In genomic region chr14:75334191-75335051, GRCh38 we compare ENCODE assay signal across 8 cellular contexts. TPM values are rescaled to one million over a fixed set of nuclear protein-coding genes. Genes with fewer than 3 reads are reported as not detected.
A peak's percentile ranks its signal among the peaks of the same experiment; 100 is the strongest.
DNase-seq lines count a peak whose midpoint lies in the region; ATAC-seq, FAIRE-seq and TF ChIP-seq lines count a peak whose summit lies in the region.

No MANE protein-coding gene starts in this region.

- DNase-seq in T-helper 17 cell: peak; percentile 30 to 54 (median 38)
- no peak for DNase-seq in K562 (ENCODE audit: extremely low read depth in 1 of 4, low spot score in 3 of 4)
- peak; percentile 32 for DNase-seq in naive B cell
- DNase-seq in substantia nigra (lab: John Stamatoyannopoulos, UW): peak in 26 of 49 donors; percentile 6 to 55 (median 23)

- H2AFZ ChIP-seq in K562 (ENCODE audit: low read depth, low read length): 0 out of 2 replicates have a peak overlapping the region, but pooled peaks have one; percentile 40

- ATAC-seq in T-helper 17 cell: peak; percentile 97
- ATAC-seq in K562: peak; percentile 33; the same call in 1 of the 3 replicates
- peak; percentile 80 to 87 for ATAC-seq in naive B cell (ENCODE audit: low read depth in 2 of 2)
- no peak for ATAC-seq in HG03280 (IDR thresholded peaks at IDR 0.05; ENCODE audit: unreplicated experiment)
- no peak for ATAC-seq in GM18907 (IDR thresholded peaks at IDR 0.05; ENCODE audit: unreplicated experiment)
- ATAC-seq in GM18868 (IDR thresholded peaks at IDR 0.05; ENCODE audit: unreplicated experiment): no peak

- CTCF ChIA-PET in K562 (lab: Yijun Ruan, JAX; ENCODE audit: low intra/inter-chr PET ratio): no interaction called here

- BruUV-seq in K562 (replicated peaks; lab: Mats Ljungman, UMichigan): no TSS peak

- H3K27ac ChIP-seq in K562 (ENCODE audit: extremely low read depth, low read depth, low read length) (no peak overlapping the region), substantia nigra (ENCODE audit: low read depth, low read length, poor library complexity, severe bottlenecking) (peak overlapping the region; percentile 67)

- H3K4me1 Mint-ChIP-seq in T-helper 17 cell (peaks cover 21% of the 10 kb centered on the region), naive B cell (peaks cover 11 to 24% (median 24%) of the 10 kb centered on the region in 3 donors)

- TF ChIP-seq CTCF in K562 (IDR thresholded peaks at IDR 0.05 in 2 of 3, conservative IDR thresholded peaks at IDR 0.05 in 1 of 3; ENCODE audit: insufficient read depth in 2 of 3, low read depth in 1 of 3, low read length in 3 of 3): no peak

- H3K27me3 Mint-ChIP-seq in T-helper 17 cell (no peaks in the 10 kb centered on the region), naive B cell (peaks cover 5 to 26% (median 17%) of the 10 kb centered on the region in 3 donors)

- H3K9me3 Mint-ChIP-seq in naive B cell: peaks cover 0 to 5% (median 0%) of the 10 kb centered on the region in 7 donors

- H3K4me3 Mint-ChIP-seq in T-helper 17 cell (peak overlapping the region; percentile 92), naive B cell (peak overlapping the region; percentile 81 to 96 (median 93))

- no peaks in the 10 kb centered on the region for H3K79me2 ChIP-seq in K562 (ENCODE audit: control insufficient read depth, insufficient read depth, low read length)

- no peaks in the 10 kb centered on the region for H3K36me3 ChIP-seq in K562 (ENCODE audit: control insufficient read depth, insufficient read depth, low read length)

- H3K9me3 ChIP-seq in T-helper 17 cell (ENCODE audit: control insufficient read depth, low read length, poor library complexity, severe bottlenecking) (no peaks in the 10 kb centered on the region), K562 (replicated peaks; ENCODE audit: control insufficient read depth, insufficient read depth, low read depth, low read length) (no peaks in the 10 kb centered on the region)

- peaks cover 0 to 19% of the 10 kb centered on the region in 2 experiments; a peak in 4 of 5 replicates for H3K27me3 ChIP-seq in K562 (ENCODE audit: control insufficient read depth in 2 of 2, insufficient read depth in 2 of 2, low read length in 2 of 2)

- peak overlapping the region in 1 of 2 experiments; percentile 58; a peak in 2 of 4 replicates for H3K9ac ChIP-seq in K562 (ENCODE audit: insufficient read depth in 1 of 2, low read depth in 2 of 2, low read length in 2 of 2)

- H3K36me3 Mint-ChIP-seq in T-helper 17 cell (ENCODE audit: low read depth) (peaks cover 2% of the 10 kb centered on the region), naive B cell (peaks cover 0 to 2% of the 10 kb centered on the region in 2 donors)

- no peak for TF ChIP-seq RAD21 in K562 (CRISPR knock-in tag; conservative IDR thresholded peaks at IDR 0.05 in 1 of 2, IDR thresholded peaks at IDR 0.05 in 1 of 2)

- no peaks in the 10 kb centered on the region for H3K9me1 ChIP-seq in K562 (ENCODE audit: control insufficient read depth, insufficient read depth, low read length)

- FAIRE-seq in K562 (lab: Jason Lieb, UNC): no peak

- in situ Hi-C loops in K562 (cut with MboI): no loop called here

- TF ChIP-seq EP300 in K562 (IDR thresholded peaks at IDR 0.05; ENCODE audit: low read length): no peak

- H3K4me3 ChIP-seq in GM08714 (ENCODE audit: low read length) (peak overlapping the region; percentile 14; the same call in 1 of the 2 replicates), K562 (no peak overlapping the region)

- POLR2A ChIA-PET in K562 (lab: Yijun Ruan, JAX): interaction anchor here (0.6 kb wide), 1 partner anchor 17 kb away, joined by 4 read pairs; no protein-coding TSS in a partner anchor

- peak overlapping the region; percentile 41; the same call in 1 of the 2 replicates for H3K4me2 ChIP-seq in K562 (ENCODE audit: insufficient read depth, low read length)

- H4K20me1 ChIP-seq in K562 (replicated peaks; ENCODE audit: control insufficient read depth, insufficient read depth, low read length): no peaks in the 10 kb centered on the region

- WGBS in K562 (ENCODE audit: insufficient coverage, low coverage, missing lambda C conversion rate): 7% methylated on average over 22 of the region's 23 CpGs

- intact Hi-C loops in K562 (cut with micrococcal nuclease): no loop called here

- peaks cover 3 to 5% of the 10 kb centered on the region in 2 experiments; a peak in 1 of 5 replicates for H3K4me1 ChIP-seq in K562 (replicated peaks in 1 of 2; ENCODE audit: control insufficient read depth in 2 of 2, insufficient read depth in 2 of 2, low read length in 2 of 2)

- no peak for TF ChIP-seq POLR2A in K562 (conservative IDR thresholded peaks at IDR 0.05)

- peak overlapping the region; percentile 94 for H3K27ac Mint-ChIP-seq in T-helper 17 cell
- H3K27ac Mint-ChIP-seq in naive B cell: peak overlapping the region in 5 of 6 donors; percentile 50 to 90 (median 61)

TF ChIP-seq in K562, 482 proteins besides CTCF, POLR2A, EP300 and RAD21:
- no peak for TF ChIP-seq PATZ1 (CRISPR knock-in tag; IDR thresholded peaks at IDR 0.05; ENCODE audit: borderline replicate concordance)
- 0 out of 2 replicates have a peak, but pooled peaks have one; percentile 24 for TF ChIP-seq MAFF (IDR thresholded peaks at IDR 0.05; ENCODE audit: low read length)
- no peak for TF ChIP-seq E2F3 (CRISPR knock-in tag; IDR thresholded peaks at IDR 0.05)
- TF ChIP-seq, protein P1, sequence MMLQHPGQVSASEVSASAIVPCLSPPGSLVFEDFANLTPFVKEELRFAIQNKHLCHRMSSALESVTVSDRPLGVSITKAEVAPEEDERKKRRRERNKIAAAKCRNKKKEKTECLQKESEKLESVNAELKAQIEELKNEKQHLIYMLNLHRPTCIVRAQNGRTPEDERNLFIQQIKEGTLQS (IDR thresholded peaks at IDR 0.05): peak; percentile 24; the same call in 1 of the 2 replicates
- TF ChIP-seq, protein P1 (CRISPR knock-in tag; conservative IDR thresholded peaks at IDR 0.05): no peak

RNA-seq across cellular contexts. Expression of gene FOS, which starts 55.8 kb away (rescaled TPM):
- total RNA-seq in T-helper 17 cell (1,000 to 10,000 TPM; 2,179 to 4,074 TPM), K562 (2014; rRNA removed) (12.1 and 19.4 TPM in 2 replicates), K562 (2014; rRNA removed; fragmentation: Illumina TruSeq; extraction: Trizol) (4.2 and 8.9 TPM in 2 replicates), K562 (2015; rRNA removed; fragmentation: Illumina TruSeq; extraction: Trizol) (0.54 and 1.1 TPM in 2 replicates), K562 (2021) (13.8 and 17.4 TPM in 2 replicates)
- 20.9 and 54.0 TPM in 2 replicates for total RNA-seq in K562 (2011; cell fraction: chromatin; rRNA removed; ENCODE audit: low replicate concordance)
- 42.1 and 51.5 TPM in 2 replicates for total RNA-seq in K562 (2011; cell fraction: nucleolus; rRNA removed)
- total RNA-seq in K562 (2011; cell fraction: nucleoplasm; rRNA removed): 28.7 and 32.3 TPM in 2 replicates
- polyA plus RNA-seq in K562 (2011; rRNA removed) (3.6 and 5.7 TPM in 2 replicates), K562 (2014; fragmentation: Illumina TruSeq; extraction: Trizol) (8.2 and 12.8 TPM in 2 replicates), K562 (2014; fragmentation: Nextera tagmentation; extraction: Ambion mirVana) (1 to 10 TPM in 1 of 2 experiments, under 1 TPM in 1; 0.56 to 2.1 TPM), K562 (2014; rRNA removed) (11.6 and 14.8 TPM in 2 replicates), naive B cell (ENCODE audit: low read depth in 6 of 6) (1,000 to 10,000 TPM in 5 of 6 donors, 100 to 1,000 TPM in 1; 863 to 3,933 (median 2,927) TPM)
- polyA plus RNA-seq in K562 (2011; cell fraction: cytosol; rRNA removed): 3.7 and 20.6 TPM in 2 replicates
- 13.7 and 48.9 TPM in 2 replicates for polyA plus RNA-seq in K562 (2011; cell fraction: nucleus; rRNA removed)
- polyA plus RNA-seq in K562 (2012): 8.3 and 9.7 TPM in 2 replicates
- polyA minus RNA-seq in K562 (2011; rRNA and poly(A)+ RNA removed): 3.8 and 7.1 TPM in 2 replicates
- polyA minus RNA-seq in K562 (2011; cell fraction: cytosol; rRNA and poly(A)+ RNA removed): 7.6 and 8.7 TPM in 2 replicates
- 24.0 and 43.5 TPM in 2 replicates for polyA minus RNA-seq in K562 (2011; cell fraction: nucleus; rRNA and poly(A)+ RNA removed)

Comparison
In these comparisons a context has a peak if more than half of its experiments do, and no peak if none do; other contexts are left out.
1. ATAC-seq: peak in T-helper 17 cell (single experiment), K562 (single experiment) and naive B cell (2 of 2); none in HG03280 (single experiment), GM18907 (single experiment) and GM18868 (single experiment).
2. DNase-seq: peak in T-helper 17 cell (3 of 3), naive B cell (single experiment) and substantia nigra (26 of 49); none in K562 (0 of 4).
3. RNA of gene FOS, which starts 55.8 kb away (total RNA-seq): 2,179 to 4,074 TPM in T-helper 17 cell; 0.54 to 54.0 TPM in K562; every median in the first group is over 10 times any median in the second.